ENCODE assay signal across 36 cellular contexts in the genomic region with DNA sequence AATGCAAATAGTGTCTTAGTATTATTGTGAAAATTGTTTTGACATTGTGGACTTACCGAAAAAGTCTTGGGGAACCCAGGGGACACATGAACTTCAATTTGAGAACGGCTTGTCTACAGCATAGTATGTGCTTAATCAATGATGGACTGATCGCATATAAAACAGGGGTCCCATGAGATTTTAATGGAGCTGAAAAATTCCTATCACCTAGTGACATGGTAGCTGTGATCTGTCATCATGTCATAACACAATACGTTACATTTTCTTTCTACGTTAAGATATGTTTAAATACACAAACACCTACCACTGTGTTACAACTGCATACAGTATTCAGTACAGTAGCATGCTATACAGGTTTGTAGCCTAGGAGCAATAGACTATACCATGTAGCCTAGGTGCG.
"Had no signal": no experiment of that assay in that cellular context is flagged by ENCODE, and none has a peak within 500 bp of the region (broad histone marks: within the 10 kb centered on the region; RNA-seq: fewer than 3 reads in every experiment).

No MANE protein-coding gene starts in this region.

- H3K4me3 ChIP-seq: MG63 had no signal

- DNase-seq: Karpas-422, Kasumi-1, MG63, MM.1S, MV-4-11, NCI-H1048, NCI-H1092, NCI-H1092 treated with DMSO at 0.1 percent for 48 hours, NCI-H1105, NCI-H1105 treated with DMSO at 0.1 percent for 48 hours, NCI-H1417, NCI-H1417 treated with DMSO at 0.1 percent for 48 hours, NCI-H1436, NCI-H1436 treated with DMSO at 0.1 percent for 48 hours, NCI-H146, NCI-H1694, NCI-H1694 treated with DMSO at 0.1 percent for 48 hours, NCI-H187, NCI-H187 treated with DMSO at 0.1 percent for 48 hours, NCI-H1930, NCI-H2029, NCI-H2029 treated with DMSO at 0.1 percent for 48 hours, NCI-H2081, NCI-H2081 treated with DMSO at 0.1 percent for 48 hours, NCI-H2107, NCI-H2171, NCI-H2171 treated with DMSO at 0.1 percent for 48 hours, NCI-H2227 treated with DMSO at 0.1 percent for 48 hours, NCI-H226, NCI-H345, NCI-H446, NCI-H446 treated with DMSO at 0.1 percent for 48 hours, NCI-H510A, NCI-H510A treated with DMSO at 0.1 percent for 48 hours, NCI-H524, NCI-H524 treated with DMSO at 0.1 percent for 48 hours had no signal

- H3K9me3 ChIP-seq: MG63 had no signal

- H3K36me3 ChIP-seq: MG63 had no signal
